In the genomic region with DNA sequence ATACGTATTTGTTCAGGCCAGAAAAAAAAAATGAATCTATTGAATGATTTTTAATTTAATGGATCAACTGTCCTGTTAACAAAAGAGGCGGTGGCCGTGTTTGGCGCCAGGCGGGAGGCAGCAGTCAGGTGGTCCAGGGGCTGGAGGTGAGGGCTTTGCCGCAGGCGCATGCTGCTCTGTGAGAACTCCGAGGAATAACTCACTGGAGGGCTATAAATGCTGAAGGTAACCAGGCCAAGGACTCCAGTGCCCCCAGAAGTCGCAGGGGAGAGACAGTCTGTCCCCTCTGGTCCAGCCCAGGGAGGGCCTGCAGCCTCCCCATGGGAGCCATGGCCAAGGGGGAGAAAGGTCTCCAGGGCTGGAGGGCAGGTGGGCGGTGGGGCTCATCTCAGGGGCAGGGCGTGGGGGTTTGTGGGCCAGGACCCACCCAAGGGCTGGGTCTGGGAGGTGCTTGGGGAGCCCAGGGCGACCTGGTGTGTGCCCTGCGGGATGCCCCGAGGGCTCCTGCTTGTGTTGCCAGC, we compare ENCODE assay signal across 9 cellular contexts. TPM values are rescaled to one million over a fixed set of nuclear protein-coding genes. Genes with fewer than 3 reads are reported as not detected.
DNase-seq lines count a peak whose midpoint lies in the region; ATAC-seq and TF ChIP-seq lines count a peak whose summit lies in the region.
"Had no signal": no experiment of that assay in that cellular context is flagged by ENCODE, and none has a peak within 500 bp of the region (broad histone marks: within the 10 kb centered on the region; RNA-seq: fewer than 3 reads in every experiment).

No MANE protein-coding gene starts in this region.

- peaks cover 38 to 44% of the 10 kb centered on the region in 2 donors for H3K4me1 ChIP-seq in mucosa of rectum (ENCODE audit: control insufficient read depth in 2 of 2, insufficient read depth in 2 of 2, low read length in 2 of 2)

- H3K4me3 ChIP-seq in mucosa of rectum (ENCODE audit: low read length in 2 of 2) = peak overlapping the region; percentile 73 to 74

- no peak overlapping the region for H3K27ac Mint-ChIP-seq in activated naive CD8-positive, alpha-beta T cell
- H3K27ac Mint-ChIP-seq in activated naive CD8-positive, alpha-beta T cell treated with anti-CD3 and anti-CD28 coated beads for 36 hours = no peak overlapping the region
- H3K27ac Mint-ChIP-seq in brain = peak overlapping the region; percentile 85 to 99 (median 97)
- H3K27ac Mint-ChIP-seq in type B pancreatic cell = peak overlapping the region; percentile 82

- peaks cover 7% of the 10 kb centered on the region for H3K27me3 Mint-ChIP-seq in activated naive CD8-positive, alpha-beta T cell
- H3K27me3 Mint-ChIP-seq in activated naive CD8-positive, alpha-beta T cell treated with anti-CD3 and anti-CD28 coated beads for 36 hours = peaks cover 72% of the 10 kb centered on the region
- H3K27me3 Mint-ChIP-seq in brain (peaks cover 13% of the 10 kb centered on the region), type B pancreatic cell (no peaks in the 10 kb centered on the region)

- peaks cover 1% of the 10 kb centered on the region for H3K4me1 Mint-ChIP-seq in activated naive CD8-positive, alpha-beta T cell (ENCODE audit: low read depth)
- H3K4me1 Mint-ChIP-seq in activated naive CD8-positive, alpha-beta T cell treated with anti-CD3 and anti-CD28 coated beads for 36 hours = peaks cover 1% of the 10 kb centered on the region
- H3K4me1 Mint-ChIP-seq in brain = peaks cover 66% of the 10 kb centered on the region
- H3K4me1 Mint-ChIP-seq in type B pancreatic cell (ENCODE audit: unreplicated experiment) = peaks cover 34% of the 10 kb centered on the region

- peak overlapping the region; percentile 52 for H3K4me3 Mint-ChIP-seq in activated naive CD8-positive, alpha-beta T cell
- H3K4me3 Mint-ChIP-seq in activated naive CD8-positive, alpha-beta T cell treated with anti-CD3 and anti-CD28 coated beads for 36 hours = no peak overlapping the region
- peak overlapping the region; percentile 81 to 86 (median 83) for H3K4me3 Mint-ChIP-seq in brain
- H3K4me3 Mint-ChIP-seq in type B pancreatic cell = peak overlapping the region; percentile 84

- no peaks in the 10 kb centered on the region for H3K36me3 ChIP-seq in mucosa of rectum (ENCODE audit: control insufficient read depth in 2 of 2, insufficient read depth in 2 of 2, low read length in 2 of 2)

- no peaks in the 10 kb centered on the region for H3K36me3 Mint-ChIP-seq in activated naive CD8-positive, alpha-beta T cell
- H3K36me3 Mint-ChIP-seq in activated naive CD8-positive, alpha-beta T cell treated with anti-CD3 and anti-CD28 coated beads for 36 hours = no peaks in the 10 kb centered on the region
- H3K36me3 Mint-ChIP-seq in brain (no peaks in the 10 kb centered on the region), type B pancreatic cell (peaks cover 4% of the 10 kb centered on the region)

- no peaks in the 10 kb centered on the region for H3K9me3 Mint-ChIP-seq in activated naive CD8-positive, alpha-beta T cell (ENCODE audit: low read depth)
- no peaks in the 10 kb centered on the region for H3K9me3 Mint-ChIP-seq in activated naive CD8-positive, alpha-beta T cell treated with anti-CD3 and anti-CD28 coated beads for 36 hours
- no peaks in the 10 kb centered on the region for H3K9me3 Mint-ChIP-seq in brain
- H3K9me3 Mint-ChIP-seq in type B pancreatic cell = no peaks in the 10 kb centered on the region

- ATAC-seq in GM19324 (IDR thresholded peaks at IDR 0.05; ENCODE audit: low FRiP score, unreplicated experiment) (no peak), sciatic nerve (no peak)

- no peaks in the 10 kb centered on the region for H3K27me3 ChIP-seq in mucosa of rectum (ENCODE audit: control insufficient read depth in 2 of 2, insufficient read depth in 2 of 2, low read length in 2 of 2)

- peak overlapping the region; percentile 88 to 91 for H3K27ac ChIP-seq in mucosa of rectum (ENCODE audit: low read depth in 2 of 2, low read length in 2 of 2)

- no peak for DNase-seq in activated naive CD8-positive, alpha-beta T cell treated with anti-CD3 and anti-CD28 coated beads for 36 hours
- no peak for DNase-seq in type B pancreatic cell (ENCODE audit: extremely low spot score, unreplicated experiment)
- no peak for DNase-seq in NCI-H187 (lab: John Stamatoyannopoulos, UW)
- no peak for DNase-seq in sciatic nerve (ENCODE audit: low spot score)
- DNase-seq: Karpas-422 had no signal

- H3K9ac ChIP-seq in mucosa of rectum (ENCODE audit: low read depth in 1 of 2, low read length in 2 of 2) = peak overlapping the region; percentile 74 to 93

- intact Hi-C loops in sciatic nerve (cut with DNase I) = no loop called here

- no peaks in the 10 kb centered on the region for H3K9me3 ChIP-seq in mucosa of rectum (ENCODE audit: control insufficient read depth in 2 of 2, low read length in 2 of 2)

- TF ChIP-seq CTCF in brain (conservative IDR thresholded peaks at IDR 0.05) (no peak), type B pancreatic cell (conservative IDR thresholded peaks at IDR 0.05) (no peak)

RNA-seq across cellular contexts. Expression of a gene that starts 7.1 kb away (rescaled TPM):
- under 1 TPM; 0.08 to 0.25 TPM for total RNA-seq in activated naive CD8-positive, alpha-beta T cell treated with anti-CD3 and anti-CD28 coated beads for 36 hours
- 19.5 TPM for polyA plus RNA-seq in brain (ENCODE audit: insufficient read depth, low read depth, low replicate concordance)
- total RNA-seq in type B pancreatic cell (ENCODE audit: low replicate concordance) (23.0 and 74.3 TPM in 2 replicates), sciatic nerve (47.8 TPM)

Comparison
In these comparisons a context has a peak if more than half of its experiments do, and no peak if none do; other contexts are left out.
1. H3K27ac Mint-ChIP-seq: peak in brain (5 of 5) and type B pancreatic cell (single experiment); none in activated naive CD8-positive, alpha-beta T cell (single experiment) and activated naive CD8-positive, alpha-beta T cell treated with anti-CD3 and anti-CD28 coated beads for 36 hours (single experiment).
2. RNA of a gene that starts 7.1 kb away (total RNA-seq): 23.0 to 74.3 TPM in type B pancreatic cell and 47.8 TPM in sciatic nerve (single experiment); 0.08 to 0.25 TPM in activated naive CD8-positive, alpha-beta T cell treated with anti-CD3 and anti-CD28 coated beads for 36 hours; every median in the first group is over 10 times any median in the second.